31 cellular contexts compared by ENCODE assay signal in the genomic region with DNA sequence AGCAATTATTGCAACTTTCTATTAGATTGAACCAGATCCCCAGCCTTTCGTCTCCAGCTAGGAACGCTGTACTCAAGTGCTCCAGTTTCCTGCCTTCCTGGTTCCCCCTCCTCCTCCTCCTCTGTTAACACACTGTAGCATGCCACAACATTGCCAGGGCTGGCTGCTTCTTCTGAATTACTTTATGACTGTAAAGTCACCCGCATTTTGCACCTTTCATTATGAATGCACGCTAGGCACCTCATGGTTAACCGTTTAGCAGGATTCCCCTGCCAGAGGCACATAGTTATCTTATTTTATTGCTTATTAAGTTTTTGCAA. TPM values are rescaled to one million over a fixed set of nuclear protein-coding genes. Genes with fewer than 3 reads are reported as not detected.
DNase-seq lines count a peak whose midpoint lies in the region; FAIRE-seq and TF ChIP-seq lines count a peak whose summit lies in the region.
"Had no signal": no experiment of that assay in that cellular context is flagged by ENCODE, and none has a peak within 500 bp of the region (broad histone marks: within the 10 kb centered on the region; RNA-seq: fewer than 3 reads in every experiment).

No MANE protein-coding gene starts in this region.

- no peaks in the 10 kb centered on the region for H3K27me3 ChIP-seq in BLaER1 treated with 17β-estradiol and CSF1 and Interleukin-3, amounts not matched to agents 10 nM and 100 nM
- H3K27me3 ChIP-seq in astrocyte (ENCODE audit: insufficient read depth, low read length) = no peaks in the 10 kb centered on the region
- H3K27me3 ChIP-seq in iPS-20b (ENCODE audit: insufficient read depth, low read length) = no peaks in the 10 kb centered on the region
- H3K27me3 ChIP-seq in neuron (ENCODE audit: insufficient read depth, low read length) = no peaks in the 10 kb centered on the region
- H3K27me3 ChIP-seq: pancreas had no signal

- no peaks in the 10 kb centered on the region for H3K9me3 Mint-ChIP-seq in astrocyte (ENCODE audit: unreplicated experiment)
- H3K9me3 Mint-ChIP-seq: activated CD4-positive, alpha-beta memory T cell treated with anti-CD3 and anti-CD28 coated beads, Interleukin-2, amount 10 ng/mL, durations not matched to agents 7 days and 5 days; activated naive CD4-positive, alpha-beta T cell treated with anti-CD3 and anti-CD28 coated beads, Interleukin-2, amount 10 ng/mL, durations not matched to agents 7 days and 5 days; CD4-positive, alpha-beta memory T cell; naive thymus-derived CD8-positive, alpha-beta T cell; stimulated activated naive B cell treated with anti-CD40 and anti-IgM and Interleukin-4, amounts not matched to agents 10 μg/mL and 1 μg/mL and 100 μg/mL, for 72 hours had no signal

- TF ChIP-seq CTCF in astrocyte (IDR thresholded peaks at IDR 0.05; ENCODE audit: insufficient read depth, low read depth, low read length) (no peak), GM20000 (IDR thresholded peaks at IDR 0.05; ENCODE audit: extremely low read depth, missing control alignments) (no peak)

- peaks cover 0 to 18% (median 0%) of the 10 kb centered on the region in 11 experiments; a peak in 4 of 22 replicates for H3K36me3 ChIP-seq in BLaER1 treated with 17β-estradiol and CSF1 and Interleukin-3, amounts not matched to agents 10 nM and 100 nM
- H3K36me3 ChIP-seq in astrocyte (ENCODE audit: insufficient read depth, low read length) (no peaks in the 10 kb centered on the region), iPS-20b (ENCODE audit: insufficient read depth, low read depth, low read length) (peaks cover 7% of the 10 kb centered on the region; the same call in 1 of the 2 replicates), neuron (ENCODE audit: insufficient read depth, low read length) (peaks cover 5% of the 10 kb centered on the region)
- H3K36me3 ChIP-seq: pancreas had no signal

- peaks cover 24% of the 10 kb centered on the region for H3K4me1 Mint-ChIP-seq in astrocyte (ENCODE audit: low read depth, unreplicated experiment)
- H3K4me1 Mint-ChIP-seq: stimulated activated naive B cell treated with anti-CD40 and anti-IgM and Interleukin-4, amounts not matched to agents 10 μg/mL and 1 μg/mL and 100 μg/mL, for 72 hours had no signal

- no peak overlapping the region for H3K27ac Mint-ChIP-seq in astrocyte (ENCODE audit: unreplicated experiment)
- H3K27ac Mint-ChIP-seq: activated CD4-positive, alpha-beta memory T cell treated with anti-CD3 and anti-CD28 coated beads, Interleukin-2, amount 10 ng/mL, durations not matched to agents 7 days and 5 days; activated naive CD4-positive, alpha-beta T cell treated with anti-CD3 and anti-CD28 coated beads, Interleukin-2, amount 10 ng/mL, durations not matched to agents 7 days and 5 days; CD4-positive, alpha-beta memory T cell; naive thymus-derived CD8-positive, alpha-beta T cell; stimulated activated naive B cell treated with anti-CD40 and anti-IgM and Interleukin-4, amounts not matched to agents 10 μg/mL and 1 μg/mL and 100 μg/mL, for 72 hours had no signal

- H2AFZ ChIP-seq in astrocyte (ENCODE audit: low read depth, low read length) (no peak overlapping the region), neuron (ENCODE audit: low read depth, low read length) (no peak overlapping the region)

- peaks cover 21 to 83% (median 78%) of the 10 kb centered on the region in 10 experiments for H3K4me1 ChIP-seq in BLaER1 treated with 17β-estradiol and CSF1 and Interleukin-3, amounts not matched to agents 10 nM and 100 nM
- H3K4me1 ChIP-seq in astrocyte (ENCODE audit: insufficient read depth, low read length) (peaks cover 6% of the 10 kb centered on the region), iPS-20b (ENCODE audit: insufficient read depth, low read length) (peaks cover 51% of the 10 kb centered on the region), neuron (ENCODE audit: insufficient read depth, low read length) (peaks cover 64% of the 10 kb centered on the region)
- H3K4me1 ChIP-seq: pancreas had no signal

- no peak for FAIRE-seq in astrocyte (lab: Jason Lieb, UNC)
- FAIRE-seq: bronchial epithelial cell, D721Med, GM19239, H54, keratinocyte, pancreas had no signal

- peaks cover 0 to 58% (median 20%) of the 10 kb centered on the region in 11 experiments; a peak in 14 of 22 replicates for H4K20me1 ChIP-seq in BLaER1 treated with 17β-estradiol and CSF1 and Interleukin-3, amounts not matched to agents 10 nM and 100 nM
- peaks cover 67% of the 10 kb centered on the region for H4K20me1 ChIP-seq in astrocyte (ENCODE audit: insufficient read depth, low read length)

- no peak overlapping the region for H3K9ac ChIP-seq in BLaER1 treated with 17β-estradiol and CSF1 and Interleukin-3, amounts not matched to agents 10 nM and 100 nM
- H3K9ac ChIP-seq in astrocyte (ENCODE audit: low read length) (no peak overlapping the region), iPS-20b (ENCODE audit: low read depth, low read length) (no peak overlapping the region)

- H3K36me3 Mint-ChIP-seq in astrocyte (ENCODE audit: low read depth, unreplicated experiment) = no peaks in the 10 kb centered on the region
- H3K36me3 Mint-ChIP-seq: activated naive CD4-positive, alpha-beta T cell treated with anti-CD3 and anti-CD28 coated beads, Interleukin-2, amount 10 ng/mL, durations not matched to agents 7 days and 5 days; CD4-positive, alpha-beta memory T cell; naive thymus-derived CD8-positive, alpha-beta T cell; stimulated activated naive B cell treated with anti-CD40 and anti-IgM and Interleukin-4, amounts not matched to agents 10 μg/mL and 1 μg/mL and 100 μg/mL, for 72 hours had no signal

- H3K27me3 Mint-ChIP-seq in astrocyte (ENCODE audit: low read depth, unreplicated experiment) = peaks cover 3% of the 10 kb centered on the region

- DNase-seq in astrocyte (ENCODE audit: low read depth) (no peak), HuH-7.5 (ENCODE audit: low spot score) (no peak), mucosa of gallbladder (ENCODE audit: low spot score) (no peak), GM20000 (ENCODE audit: low spot score) (no peak)
- DNase-seq: activated CD4-positive, alpha-beta memory T cell treated with anti-CD3 and anti-CD28 coated beads, Interleukin-2, amount 10 ng/mL, durations not matched to agents 7 days and 5 days; activated CD8-positive, alpha-beta memory T cell treated with anti-CD3 and anti-CD28 coated beads, Interleukin-2, amount 50 U/mL, for 4 hours; activated naive CD4-positive, alpha-beta T cell treated with anti-CD3 and anti-CD28 coated beads, Interleukin-2, amount 10 ng/mL, durations not matched to agents 7 days and 5 days; AML-193; CD4-positive, alpha-beta memory T cell; DND-41; effector CD4-positive, alpha-beta T cell; Kasumi-1; midbrain; NCI-H1417 treated with DMSO at 0.1 percent for 48 hours; NCI-H2081; NCI-H226; pancreas; retina; stimulated activated naive B cell treated with anti-CD40 and anti-IgM and Interleukin-4, amounts not matched to agents 10 μg/mL and 1 μg/mL and 100 μg/mL, for 72 hours; T-helper 9 cell had no signal

- H3K4me3 ChIP-seq in BLaER1 treated with 17β-estradiol and CSF1 and Interleukin-3, amounts not matched to agents 10 nM and 100 nM = no peak overlapping the region
- no peak overlapping the region for H3K4me3 ChIP-seq in astrocyte (ENCODE audit: insufficient read depth, low read depth, low read length)
- 0 out of 2 replicates have a peak overlapping the region, but pooled peaks have one; percentile 5 for H3K4me3 ChIP-seq in iPS-20b (ENCODE audit: low read length)
- peak overlapping the region; percentile 92 for H3K4me3 ChIP-seq in neuron (ENCODE audit: low read length)
- H3K4me3 ChIP-seq: pancreas, skin epidermis had no signal

- H3K9me3 ChIP-seq in BLaER1 treated with 17β-estradiol and CSF1 and Interleukin-3, amounts not matched to agents 10 nM and 100 nM (replicated peaks in 1 of 11) = no peaks in the 10 kb centered on the region
- H3K9me3 ChIP-seq in astrocyte (ENCODE audit: insufficient read depth, low read depth, low read length) (no peaks in the 10 kb centered on the region), iPS-20b (ENCODE audit: insufficient read depth, low read depth, low read length) (no peaks in the 10 kb centered on the region), neuron (ENCODE audit: low read length) (no peaks in the 10 kb centered on the region)
- H3K9me3 ChIP-seq: pancreas had no signal

- H3K4me2 ChIP-seq in BLaER1 treated with 17β-estradiol and CSF1 and Interleukin-3, amounts not matched to agents 10 nM and 100 nM = peak overlapping the region in 9 of 11 experiments; percentile 16 to 99 (median 35); a peak in 14 of 22 replicates
- H3K4me2 ChIP-seq in astrocyte (ENCODE audit: low read length) = peak overlapping the region; percentile 20

- H3K27ac ChIP-seq in BLaER1 treated with 17β-estradiol and CSF1 and Interleukin-3, amounts not matched to agents 10 nM and 100 nM = no peak overlapping the region
- H3K27ac ChIP-seq in astrocyte (ENCODE audit: low read depth, low read length) (no peak overlapping the region), iPS-20b (ENCODE audit: low read length) (no peak overlapping the region)
- H3K27ac ChIP-seq: epithelial cell of prostate, pancreas, skin epidermis had no signal

- H3K79me2 ChIP-seq in astrocyte (ENCODE audit: insufficient read depth, low read length) = peaks cover 20% of the 10 kb centered on the region

- H3K4me3 Mint-ChIP-seq in astrocyte (ENCODE audit: unreplicated experiment) = peak overlapping the region; percentile 51
- H3K4me3 Mint-ChIP-seq: activated CD4-positive, alpha-beta memory T cell treated with anti-CD3 and anti-CD28 coated beads, Interleukin-2, amount 10 ng/mL, durations not matched to agents 7 days and 5 days; activated naive CD4-positive, alpha-beta T cell treated with anti-CD3 and anti-CD28 coated beads, Interleukin-2, amount 10 ng/mL, durations not matched to agents 7 days and 5 days; stimulated activated naive B cell treated with anti-CD40 and anti-IgM and Interleukin-4, amounts not matched to agents 10 μg/mL and 1 μg/mL and 100 μg/mL, for 72 hours had no signal

RNA-seq across cellular contexts. Expression of gene ZNF423, which starts 4.5 kb away (rescaled TPM):
- total RNA-seq in astrocyte (10.6 and 12.4 TPM in 2 replicates), mucosa of gallbladder (11.0 TPM)
- total RNA-seq: activated CD4-positive, alpha-beta memory T cell treated with anti-CD3 and anti-CD28 coated beads, Interleukin-2, amount 10 ng/mL, durations not matched to agents 7 days and 5 days; CD4-positive, alpha-beta memory T cell; naive thymus-derived CD8-positive, alpha-beta T cell had no signal

Comparison
In these comparisons a context has a peak if more than half of its experiments do, and no peak if none do; other contexts are left out.
1. H3K4me3 ChIP-seq: peak in iPS-20b (single experiment) and neuron (single experiment); none in BLaER1 treated with 17β-estradiol and CSF1 and Interleukin-3, amounts not matched to agents 10 nM and 100 nM (0 of 10) and astrocyte (single experiment).